Comparison of ENCODE assay signal across 2 cellular contexts in genomic region chr5:180801596-180802324, GRCh38.
TF ChIP-seq lines count a peak whose summit lies in the region.

No MANE protein-coding gene starts in this region.

TF ChIP-seq in endothelial cell of umbilical vein, 7 proteins besides CTCF, POLR2A, EP300 and RAD21:
- TF ChIP-seq POLR2AphosphoS5 (IDR thresholded peaks at IDR 0.05; ENCODE audit: insufficient read depth, low read depth, low read length) (no peak), FOS (IDR thresholded peaks at IDR 0.05; ENCODE audit: borderline replicate concordance, insufficient read depth, low read length) (no peak), GATA2 (IDR thresholded peaks at IDR 0.05; ENCODE audit: insufficient read depth, insufficient read length, low read depth, low read length) (no peak), JUN (IDR thresholded peaks at IDR 0.05; ENCODE audit: borderline replicate concordance, insufficient read depth, insufficient read length, low read depth) (no peak), MYC (IDR thresholded peaks at IDR 0.05; ENCODE audit: low read depth, low read length) (no peak), EZH2 (IDR thresholded peaks at IDR 0.05; ENCODE audit: borderline replicate concordance, low read depth, low read length, severe bottlenecking) (no peak)
- TF ChIP-seq, protein P1, sequence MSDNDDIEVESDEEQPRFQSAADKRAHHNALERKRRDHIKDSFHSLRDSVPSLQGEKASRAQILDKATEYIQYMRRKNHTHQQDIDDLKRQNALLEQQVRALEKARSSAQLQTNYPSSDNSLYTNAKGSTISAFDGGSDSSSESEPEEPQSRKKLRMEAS (IDR thresholded peaks at IDR 0.05; ENCODE audit: insufficient read depth, insufficient read length): no peak

TF ChIP-seq in neural cell, 6 proteins besides CTCF, POLR2A, EP300 and RAD21:
- no peak for TF ChIP-seq EZH2 (IDR thresholded peaks at IDR 0.05; ENCODE audit: borderline replicate concordance, insufficient read depth, low read length, poor library complexity, severe bottlenecking)
- TF ChIP-seq MXI1 (conservative IDR thresholded peaks at IDR 0.05; ENCODE audit: poor library complexity, severe bottlenecking): no peak
- no peak for TF ChIP-seq TAF1 (IDR thresholded peaks at IDR 0.05; ENCODE audit: low read depth)
- no peak for TF ChIP-seq SMC3 (conservative IDR thresholded peaks at IDR 0.05; ENCODE audit: poor library complexity)
- TF ChIP-seq POLR2AphosphoS5 (IDR thresholded peaks at IDR 0.05): no peak
- TF ChIP-seq REST (IDR thresholded peaks at IDR 0.05; ENCODE audit: borderline replicate concordance): no peak
TF ChIP-seq in neural cell: peak in this region for 0.
